2 cellular contexts compared by ENCODE assay signal in the genomic region with DNA sequence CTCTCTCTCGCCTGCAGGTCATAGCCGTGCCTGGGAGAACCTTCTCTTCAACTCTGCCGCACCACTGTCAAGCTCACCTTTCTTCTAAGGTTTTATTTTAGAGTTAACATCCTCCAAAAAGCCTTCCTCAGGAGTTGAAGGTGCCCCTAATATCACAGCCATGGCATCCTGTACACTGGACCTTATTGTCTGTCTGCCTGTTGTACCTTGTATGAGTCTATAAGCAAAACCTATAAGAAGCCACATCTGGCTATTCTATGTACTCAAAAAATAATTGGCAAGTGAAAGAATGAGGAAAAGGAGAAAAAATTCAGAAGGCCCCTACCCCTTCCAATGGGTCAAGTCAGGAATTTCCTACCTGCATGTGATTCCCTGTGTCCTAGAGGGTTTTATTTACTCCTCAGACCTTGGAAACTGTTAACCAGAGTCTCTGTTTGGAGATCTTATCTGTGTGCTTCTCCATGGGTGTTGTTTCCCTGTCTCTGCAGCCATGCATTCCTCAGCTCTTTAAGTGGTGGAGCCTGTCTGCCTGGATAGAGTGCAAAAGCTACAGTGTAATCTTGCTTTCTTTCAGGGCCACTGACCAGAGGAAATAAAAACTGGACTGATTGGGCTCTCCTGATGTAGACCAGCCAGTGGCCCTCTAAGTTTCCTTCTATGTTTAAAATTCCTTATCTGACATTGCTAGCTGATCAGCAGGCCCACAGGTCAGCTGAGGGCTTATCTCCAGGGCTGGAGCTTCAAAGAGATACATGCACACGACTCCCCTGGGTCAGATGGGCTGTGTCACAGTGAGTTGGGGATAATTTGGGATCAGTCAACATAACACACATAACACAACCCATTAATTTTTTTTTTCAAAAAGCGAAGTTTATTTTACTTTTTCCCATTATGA.
A peak's percentile ranks its signal among the peaks of the same experiment; 100 is the strongest.
TF ChIP-seq lines count a peak whose summit lies in the region.

No MANE protein-coding gene starts in this region.

TF ChIP-seq in K562, 482 proteins besides CTCF, POLR2A, EP300 and RAD21 (continued from another document and continues in another):
- TF ChIP-seq, protein P1, sequence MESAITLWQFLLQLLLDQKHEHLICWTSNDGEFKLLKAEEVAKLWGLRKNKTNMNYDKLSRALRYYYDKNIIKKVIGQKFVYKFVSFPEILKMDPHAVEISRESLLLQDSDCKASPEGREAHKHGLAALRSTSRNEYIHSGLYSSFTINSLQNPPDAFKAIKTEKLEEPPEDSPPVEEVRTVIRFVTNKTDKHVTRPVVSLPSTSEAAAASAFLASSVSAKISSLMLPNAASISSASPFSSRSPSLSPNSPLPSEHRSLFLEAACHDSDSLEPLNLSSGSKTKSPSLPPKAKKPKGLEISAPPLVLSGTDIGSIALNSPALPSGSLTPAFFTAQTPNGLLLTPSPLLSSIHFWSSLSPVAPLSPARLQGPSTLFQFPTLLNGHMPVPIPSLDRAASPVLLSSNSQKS (CRISPR knock-in tag; IDR thresholded peaks at IDR 0.05) = no peak
- TF ChIP-seq CBFA2T3 (IDR thresholded peaks at IDR 0.05) = peak; percentile 97
- TF ChIP-seq, protein P2, sequence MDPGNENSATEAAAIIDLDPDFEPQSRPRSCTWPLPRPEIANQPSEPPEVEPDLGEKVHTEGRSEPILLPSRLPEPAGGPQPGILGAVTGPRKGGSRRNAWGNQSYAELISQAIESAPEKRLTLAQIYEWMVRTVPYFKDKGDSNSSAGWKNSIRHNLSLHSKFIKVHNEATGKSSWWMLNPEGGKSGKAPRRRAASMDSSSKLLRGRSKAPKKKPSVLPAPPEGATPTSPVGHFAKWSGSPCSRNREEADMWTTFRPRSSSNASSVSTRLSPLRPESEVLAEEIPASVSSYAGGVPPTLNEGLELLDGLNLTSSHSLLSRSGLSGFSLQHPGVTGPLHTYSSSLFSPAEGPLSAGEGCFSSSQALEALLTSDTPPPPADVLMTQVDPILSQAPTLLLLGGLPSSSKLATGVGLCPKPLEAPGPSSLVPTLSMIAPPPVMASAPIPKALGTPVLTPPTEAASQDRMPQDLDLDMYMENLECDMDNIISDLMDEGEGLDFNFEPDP (CRISPR knock-in tag; IDR thresholded peaks at IDR 0.05) = no peak
- TF ChIP-seq, protein P3, sequence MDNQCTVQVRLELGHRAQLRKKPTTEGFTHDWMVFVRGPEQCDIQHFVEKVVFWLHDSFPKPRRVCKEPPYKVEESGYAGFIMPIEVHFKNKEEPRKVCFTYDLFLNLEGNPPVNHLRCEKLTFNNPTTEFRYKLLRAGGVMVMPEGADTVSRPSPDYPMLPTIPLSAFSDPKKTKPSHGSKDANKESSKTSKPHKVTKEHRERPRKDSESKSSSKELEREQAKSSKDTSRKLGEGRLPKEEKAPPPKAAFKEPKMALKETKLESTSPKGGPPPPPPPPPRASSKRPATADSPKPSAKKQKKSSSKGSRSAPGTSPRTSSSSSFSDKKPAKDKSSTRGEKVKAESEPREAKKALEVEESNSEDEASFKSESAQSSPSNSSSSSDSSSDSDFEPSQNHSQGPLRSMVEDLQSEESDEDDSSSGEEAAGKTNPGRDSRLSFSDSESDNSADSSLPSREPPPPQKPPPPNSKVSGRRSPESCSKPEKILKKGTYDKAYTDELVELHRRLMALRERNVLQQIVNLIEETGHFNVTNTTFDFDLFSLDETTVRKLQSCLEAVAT (IDR thresholded peaks at IDR 0.05) = peak; percentile 23 to 33; a peak in 1 of 4 replicates
- TF ChIP-seq PKNOX1 (IDR thresholded peaks at IDR 0.05) = peak; percentile 70
- peak in 1 of 2 experiments; percentile 85; a peak in 2 of 4 replicates for TF ChIP-seq NONO (IDR thresholded peaks at IDR 0.05; ENCODE audit: low read depth in 2 of 2, low read length in 1 of 2)
- TF ChIP-seq TEAD2 (tag; IDR thresholded peaks at IDR 0.05) = no peak; the same call in 1 of the 2 replicates
- no peak for TF ChIP-seq ARHGAP35 (IDR thresholded peaks at IDR 0.05; ENCODE audit: partially characterized antibody)
- TF ChIP-seq TOE1 (IDR thresholded peaks at IDR 0.05; ENCODE audit: borderline replicate concordance) = peak; percentile 80
- TF ChIP-seq TOE1 (CRISPR knock-in tag; IDR thresholded peaks at IDR 0.05; ENCODE audit: borderline replicate concordance, low read depth) = no peak
- peak; percentile 25; the same call in 1 of the 2 replicates for TF ChIP-seq HMBOX1 (IDR thresholded peaks at IDR 0.05)
- peak; percentile 64; the same call in 1 of the 2 replicates for TF ChIP-seq OTX1 (CRISPR knock-in tag; IDR thresholded peaks at IDR 0.05)
- peak; percentile 96 for TF ChIP-seq CTBP1 (IDR thresholded peaks at IDR 0.05; ENCODE audit: borderline replicate concordance)
- TF ChIP-seq ETS2 (tag; IDR thresholded peaks at IDR 0.05; ENCODE audit: borderline replicate concordance, poor library complexity, severe bottlenecking) = no peak
- peak; percentile 94 for TF ChIP-seq CBFA2T2 (conservative IDR thresholded peaks at IDR 0.05)
- TF ChIP-seq, protein P4, sequence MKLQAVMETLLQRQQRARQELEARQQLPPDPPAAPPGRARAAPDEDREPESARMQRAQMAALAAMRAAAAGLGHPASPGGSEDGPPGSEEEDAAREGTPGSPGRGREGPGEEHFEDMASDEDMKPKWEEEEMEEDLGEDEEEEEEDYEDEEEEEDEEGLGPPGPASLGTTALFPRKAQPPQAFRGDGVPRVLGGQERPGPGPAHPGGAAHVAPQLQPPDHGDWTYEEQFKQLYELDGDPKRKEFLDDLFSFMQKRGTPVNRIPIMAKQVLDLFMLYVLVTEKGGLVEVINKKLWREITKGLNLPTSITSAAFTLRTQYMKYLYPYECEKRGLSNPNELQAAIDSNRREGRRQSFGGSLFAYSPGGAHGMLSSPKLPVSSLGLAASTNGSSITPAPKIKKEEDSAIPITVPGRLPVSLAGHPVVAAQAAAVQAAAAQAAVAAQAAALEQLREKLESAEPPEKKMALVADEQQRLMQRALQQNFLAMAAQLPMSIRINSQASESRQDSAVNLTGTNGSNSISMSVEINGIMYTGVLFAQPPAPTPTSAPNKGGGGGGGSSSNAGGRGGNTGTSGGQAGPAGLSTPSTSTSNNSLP (IDR thresholded peaks at IDR 0.05; ENCODE audit: borderline replicate concordance, low read depth, low read length) = peak; percentile 79
- TF ChIP-seq NFE2 (IDR thresholded peaks at IDR 0.05; ENCODE audit: low read depth) = peak; percentile 97
- no peak for TF ChIP-seq NFYB (IDR thresholded peaks at IDR 0.05; ENCODE audit: extremely low read depth, insufficient read length)

TF ChIP-seq in HepG2, 621 proteins besides CTCF, POLR2A, EP300 and RAD21 (continued from another document and continues in another):
- TF ChIP-seq ZXDC (CRISPR knock-in tag; IDR thresholded peaks at IDR 0.05) = 0 out of 2 replicates have a peak, but pooled peaks have one; percentile 38
- TF ChIP-seq, protein P5, sequence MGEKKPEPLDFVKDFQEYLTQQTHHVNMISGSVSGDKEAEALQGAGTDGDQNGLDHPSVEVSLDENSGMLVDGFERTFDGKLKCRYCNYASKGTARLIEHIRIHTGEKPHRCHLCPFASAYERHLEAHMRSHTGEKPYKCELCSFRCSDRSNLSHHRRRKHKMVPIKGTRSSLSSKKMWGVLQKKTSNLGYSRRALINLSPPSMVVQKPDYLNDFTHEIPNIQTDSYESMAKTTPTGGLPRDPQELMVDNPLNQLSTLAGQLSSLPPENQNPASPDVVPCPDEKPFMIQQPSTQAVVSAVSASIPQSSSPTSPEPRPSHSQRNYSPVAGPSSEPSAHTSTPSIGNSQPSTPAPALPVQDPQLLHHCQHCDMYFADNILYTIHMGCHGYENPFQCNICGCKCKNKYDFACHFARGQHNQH (CRISPR knock-in tag; IDR thresholded peaks at IDR 0.05) = peak; percentile 94
- TF ChIP-seq, protein P6, sequence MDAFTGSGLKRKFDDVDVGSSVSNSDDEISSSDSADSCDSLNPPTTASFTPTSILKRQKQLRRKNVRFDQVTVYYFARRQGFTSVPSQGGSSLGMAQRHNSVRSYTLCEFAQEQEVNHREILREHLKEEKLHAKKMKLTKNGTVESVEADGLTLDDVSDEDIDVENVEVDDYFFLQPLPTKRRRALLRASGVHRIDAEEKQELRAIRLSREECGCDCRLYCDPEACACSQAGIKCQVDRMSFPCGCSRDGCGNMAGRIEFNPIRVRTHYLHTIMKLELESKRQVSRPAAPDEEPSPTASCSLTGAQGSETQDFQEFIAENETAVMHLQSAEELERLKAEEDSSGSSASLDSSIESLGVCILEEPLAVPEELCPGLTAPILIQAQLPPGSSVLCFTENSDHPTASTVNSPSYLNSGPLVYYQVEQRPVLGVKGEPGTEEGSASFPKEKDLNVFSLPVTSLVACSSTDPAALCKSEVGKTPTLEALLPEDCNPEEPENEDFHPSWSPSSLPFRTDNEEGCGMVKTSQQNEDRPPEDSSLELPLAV (CRISPR knock-in tag; conservative IDR thresholded peaks at IDR 0.05; ENCODE audit: low read depth) = no peak
- TF ChIP-seq RARA (CRISPR knock-in tag; IDR thresholded peaks at IDR 0.05) = peak; percentile 72
- peak; percentile 74 for TF ChIP-seq KDM6A (CRISPR knock-in tag; IDR thresholded peaks at IDR 0.05; ENCODE audit: low read depth)
- no peak for TF ChIP-seq BCL3 (CRISPR knock-in tag; IDR thresholded peaks at IDR 0.05)
- TF ChIP-seq CBX5 (CRISPR knock-in tag; IDR thresholded peaks at IDR 0.05; ENCODE audit: borderline replicate concordance) = peak; percentile 80; the same call in 1 of the 2 replicates
- TF ChIP-seq PATZ1 (CRISPR knock-in tag; IDR thresholded peaks at IDR 0.05) = peak; percentile 73
- peak; percentile 96 for TF ChIP-seq BCL6 (CRISPR knock-in tag; IDR thresholded peaks at IDR 0.05)
- no peak for TF ChIP-seq MED8 (CRISPR knock-in tag; IDR thresholded peaks at IDR 0.05; ENCODE audit: insufficient replicate concordance)
- TF ChIP-seq IRF2 (CRISPR knock-in tag; IDR thresholded peaks at IDR 0.05) = peak; percentile 90
- TF ChIP-seq MYC (CRISPR knock-in tag; IDR thresholded peaks at IDR 0.05; ENCODE audit: borderline replicate concordance) = peak; percentile 32; the same call in 1 of the 2 replicates
- TF ChIP-seq MTA1 (CRISPR knock-in tag; IDR thresholded peaks at IDR 0.05; ENCODE audit: borderline replicate concordance) = peak; percentile 23; the same call in 1 of the 2 replicates
- 0 out of 2 replicates have a peak, but pooled peaks have one; percentile 28 for TF ChIP-seq HINFP (CRISPR knock-in tag; IDR thresholded peaks at IDR 0.05; ENCODE audit: low read depth)
- peak; percentile 97 for TF ChIP-seq ZNF292 (CRISPR knock-in tag; IDR thresholded peaks at IDR 0.05; ENCODE audit: borderline replicate concordance, low read depth)
- peak; percentile 72; the same call in 1 of the 2 replicates for TF ChIP-seq ZSCAN20 (CRISPR knock-in tag; IDR thresholded peaks at IDR 0.05; ENCODE audit: borderline replicate concordance)
- no peak for TF ChIP-seq ZNF607 (CRISPR knock-in tag; IDR thresholded peaks at IDR 0.05; ENCODE audit: borderline replicate concordance)
- TF ChIP-seq ZNF232 (CRISPR knock-in tag; IDR thresholded peaks at IDR 0.05; ENCODE audit: borderline replicate concordance) = peak; percentile 62; the same call in 1 of the 2 replicates
- peak; percentile 89; the same call in 1 of the 2 replicates for TF ChIP-seq RXRA (CRISPR knock-in tag; IDR thresholded peaks at IDR 0.05)
- no peak for TF ChIP-seq ZNF850 (CRISPR knock-in tag; conservative IDR thresholded peaks at IDR 0.05)
- peak; percentile 65; the same call in 1 of the 2 replicates for TF ChIP-seq ZMYM3 (CRISPR knock-in tag; IDR thresholded peaks at IDR 0.05)
- peak; percentile 35; the same call in 1 of the 2 replicates for TF ChIP-seq RBFOX2 (IDR thresholded peaks at IDR 0.05; ENCODE audit: low read depth, low read length)
